In the genomic region with DNA sequence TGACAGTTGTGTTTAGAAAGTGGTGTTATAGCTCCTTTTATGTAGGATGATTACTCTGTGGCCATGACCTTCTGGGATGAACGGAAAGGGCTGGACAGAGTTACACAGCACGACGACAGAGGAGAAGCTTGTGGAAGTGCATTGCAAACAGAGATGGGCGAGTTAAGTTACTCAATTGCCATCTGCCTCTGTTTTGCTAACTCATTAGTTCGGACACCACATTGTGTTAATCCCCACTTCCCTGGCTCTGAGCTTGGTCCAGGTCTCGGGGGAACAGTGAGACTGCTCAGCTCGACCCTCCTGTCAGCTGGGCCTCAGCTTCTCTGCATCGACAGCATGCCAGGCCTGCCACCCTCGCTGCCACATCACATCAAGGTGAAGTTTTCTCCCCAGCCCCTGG, we compare ENCODE assay signal across 14 cellular contexts.
DNase-seq lines count a peak whose midpoint lies in the region; ATAC-seq, FAIRE-seq and TF ChIP-seq lines count a peak whose summit lies in the region.
"Had no signal": no experiment of that assay in that cellular context is flagged by ENCODE, and none has a peak within 500 bp of the region (broad histone marks: within the 10 kb centered on the region; RNA-seq: fewer than 3 reads in every experiment).

No MANE protein-coding gene starts in this region.

- no peaks in the 10 kb centered on the region for H3K27me3 ChIP-seq in right lobe of liver
- H3K27me3 ChIP-seq: BE2C had no signal

- no peak overlapping the region for H3K4me3 Mint-ChIP-seq in stimulated activated memory B cell treated with anti-CD40 and anti-IgM and Interleukin-4, amounts not matched to agents 10 μg/mL and 1 μg/mL and 100 μg/mL, for 72 hours

- H3K36me3 Mint-ChIP-seq in stimulated activated memory B cell treated with anti-CD40 and anti-IgM and Interleukin-4, amounts not matched to agents 10 μg/mL and 1 μg/mL and 100 μg/mL, for 72 hours, result peaks cover 6% of the 10 kb centered on the region

- H3K27me3 Mint-ChIP-seq in stimulated activated memory B cell treated with anti-CD40 and anti-IgM and Interleukin-4, amounts not matched to agents 10 μg/mL and 1 μg/mL and 100 μg/mL, for 72 hours, result no peaks in the 10 kb centered on the region

- no peak overlapping the region for H3K4me3 ChIP-seq in right lobe of liver

- H3K9me3 ChIP-seq in right lobe of liver, result no peaks in the 10 kb centered on the region
- H3K9me3 ChIP-seq: BE2C had no signal

- TF ChIP-seq CTCF in right lobe of liver (IDR thresholded peaks at IDR 0.05), result no peak

- H3K4me1 ChIP-seq in right lobe of liver, result no peaks in the 10 kb centered on the region

- no peaks in the 10 kb centered on the region for H3K36me3 ChIP-seq in right lobe of liver
- H3K36me3 ChIP-seq: BE2C had no signal

- DNase-seq in HTR-8/SVneo (ENCODE audit: insufficient read length, low spot score), result no peak
- no peak for DNase-seq in caudate nucleus (lab: John Stamatoyannopoulos, UW)
- DNase-seq in right lobe of liver, result no peak
- no peak for DNase-seq in NCI-H2107 treated with DMSO at 0.1 percent for 48 hours (lab: John Stamatoyannopoulos, UW; ENCODE audit: unreplicated experiment)
- no peak for DNase-seq in activated effector memory CD4-positive, alpha-beta T cell treated with anti-CD3 and anti-CD28 coated beads, Interleukin-2, amount 50 U/mL, for 16 hours
- no peak for DNase-seq in SKM-1 (lab: John Stamatoyannopoulos, UW; ENCODE audit: unreplicated experiment)
- DNase-seq: activated CD4-positive, alpha-beta T cell treated with anti-CD3 and anti-CD28 coated beads for 4 hours; BE2C; stimulated activated CD4-positive, alpha-beta T cell treated with anti-CD3 and anti-CD28 coated beads, Interleukin-15, amount 100 ng/mL, for 24 hours; stimulated activated CD8-positive, alpha-beta memory T cell treated with anti-CD3 and anti-CD28 coated beads, Interleukin-4, amount 100 ng/mL, for 48 hours had no signal

- no peak for TF ChIP-seq POLR2A in right lobe of liver (IDR thresholded peaks at IDR 0.05)

- intact Hi-C loops in right lobe of liver (cut with DNase I), result no loop called here

- FAIRE-seq in HTR-8/SVneo (lab: Jason Lieb, UNC), result peak; percentile 95
- FAIRE-seq: bronchial epithelial cell had no signal

- H3K9me3 Mint-ChIP-seq in stimulated activated memory B cell treated with anti-CD40 and anti-IgM and Interleukin-4, amounts not matched to agents 10 μg/mL and 1 μg/mL and 100 μg/mL, for 72 hours, result no peaks in the 10 kb centered on the region

- peak; percentile 36 to 56 (median 45) for ATAC-seq in right lobe of liver
- no peak for ATAC-seq in stimulated activated memory B cell treated with anti-CD40 and anti-IgM and Interleukin-4, amounts not matched to agents 10 μg/mL and 1 μg/mL and 100 μg/mL, for 72 hours
- ATAC-seq in HG03175 (IDR thresholded peaks at IDR 0.05; ENCODE audit: unreplicated experiment), result no peak

- WGBS in right lobe of liver (ENCODE audit: insufficient coverage, low coverage, low lambda C conversion rate, missing lambda C conversion rate), result 76% methylated on average over 5 of the region's 9 CpGs

- peak overlapping the region; percentile 80 for H3K27ac ChIP-seq in caudate nucleus (ENCODE audit: low read depth, low read length)
- H3K27ac ChIP-seq in right lobe of liver, result peak overlapping the region in 2 of 3 donors; percentile 33 to 49
- H3K27ac ChIP-seq: HL-60 had no signal

- H3K4me1 Mint-ChIP-seq in stimulated activated memory B cell treated with anti-CD40 and anti-IgM and Interleukin-4, amounts not matched to agents 10 μg/mL and 1 μg/mL and 100 μg/mL, for 72 hours, result peaks cover 24% of the 10 kb centered on the region

- peak overlapping the region; percentile 78 for H3K27ac Mint-ChIP-seq in stimulated activated memory B cell treated with anti-CD40 and anti-IgM and Interleukin-4, amounts not matched to agents 10 μg/mL and 1 μg/mL and 100 μg/mL, for 72 hours

Comparison
In these comparisons a context has a peak if more than half of its experiments do, and no peak if none do; other contexts are left out.
1. ATAC-seq: peak in right lobe of liver (4 of 4); none in stimulated activated memory B cell treated with anti-CD40 and anti-IgM and Interleukin-4, amounts not matched to agents 10 μg/mL and 1 μg/mL and 100 μg/mL, for 72 hours (single experiment) and HG03175 (single experiment).